ENCODE assay signal across 20 cellular contexts in the genomic region with DNA sequence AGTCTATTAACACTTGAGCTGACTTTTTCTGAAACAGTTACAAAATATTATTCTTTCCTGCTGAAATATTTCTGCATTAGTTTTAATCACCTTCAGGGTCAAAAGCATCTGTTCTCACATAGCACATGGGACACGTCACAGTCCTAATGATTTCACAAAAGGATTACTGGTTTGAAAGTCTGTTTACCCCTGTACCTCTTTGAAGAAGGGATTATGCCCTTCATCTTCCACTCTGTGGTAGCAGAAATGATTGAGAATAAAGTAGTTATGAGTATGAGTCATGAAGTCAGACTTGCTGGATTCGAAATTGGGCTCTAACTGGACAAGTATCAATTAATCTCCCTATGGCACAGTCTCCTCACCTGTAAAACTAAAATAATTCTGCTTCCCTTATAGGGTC.
A peak's percentile ranks its signal among the peaks of the same experiment; 100 is the strongest.
DNase-seq lines count a peak whose midpoint lies in the region; TF ChIP-seq lines count a peak whose summit lies in the region.
"Had no signal": no experiment of that assay in that cellular context is flagged by ENCODE, and none has a peak within 500 bp of the region (broad histone marks: within the 10 kb centered on the region; RNA-seq: fewer than 3 reads in every experiment).

No MANE protein-coding gene starts in this region.

- peak overlapping the region; percentile 34 for H3K27ac ChIP-seq in osteoblast (ENCODE audit: low read depth, low read length)
- H3K27ac ChIP-seq: HL-60 had no signal

- no peaks in the 10 kb centered on the region for H3K27me3 ChIP-seq in osteoblast (ENCODE audit: insufficient read depth, low read length)

- H3K9me3 ChIP-seq in osteoblast (ENCODE audit: low read depth, low read length) = no peaks in the 10 kb centered on the region

- H3K4me3 Mint-ChIP-seq in activated T-cell treated with anti-CD3 and anti-CD28 coated beads, Interleukin-2, amount 50 U/mL, for 24 hours = no peak overlapping the region
- H3K4me3 Mint-ChIP-seq: CD4-positive, alpha-beta T cell; HFFc6 had no signal

- no peaks in the 10 kb centered on the region for H3K9me3 Mint-ChIP-seq in activated T-cell treated with anti-CD3 and anti-CD28 coated beads, Interleukin-2, amount 50 U/mL, for 24 hours
- H3K9me3 Mint-ChIP-seq: CD4-positive, alpha-beta T cell; HFFc6 had no signal

- no peaks in the 10 kb centered on the region for H3K36me3 Mint-ChIP-seq in activated T-cell treated with anti-CD3 and anti-CD28 coated beads, Interleukin-2, amount 50 U/mL, for 24 hours (ENCODE audit: low read depth)

- peaks cover 41% of the 10 kb centered on the region for H3K4me1 ChIP-seq in osteoblast (ENCODE audit: insufficient read depth, low read length)

- DNase-seq in Daoy (ENCODE audit: low read depth) = peak; percentile 3
- peak; percentile 39 for DNase-seq in LHCN-M2 (ENCODE audit: low read depth)
- peak; percentile 56 for DNase-seq in SW480 (ENCODE audit: low spot score)
- DNase-seq in osteoblast (ENCODE audit: insufficient read length, low spot score, missing footprints) = no peak
- DNase-seq in HPDE6-E6E7 (ENCODE audit: extremely low spot score) = no peak
- DNase-seq in activated T-cell treated with anti-CD3 and anti-CD28 coated beads, Interleukin-2, amount 50 U/mL, for 24 hours = no peak
- DNase-seq in activated CD8-positive, alpha-beta memory T cell treated with anti-CD3 and anti-CD28 coated beads, Interleukin-2, amount 50 U/mL, for 4 hours = no peak
- DNase-seq in HK-2 (ENCODE audit: unreplicated experiment) = no peak
- DNase-seq: CD4-positive, alpha-beta T cell; GOT3; HFFc6; IMR-90; Karpas-422; MM.1S; NCI-H1092; NCI-H1436 treated with DMSO at 0.1 percent for 48 hours; NCI-H2029; NCI-H345; NCI-H526 treated with DMSO at 0.1 percent for 48 hours had no signal

- no peaks in the 10 kb centered on the region for H3K4me1 Mint-ChIP-seq in activated T-cell treated with anti-CD3 and anti-CD28 coated beads, Interleukin-2, amount 50 U/mL, for 24 hours (ENCODE audit: low read depth)

- H3K36me3 ChIP-seq in osteoblast (ENCODE audit: insufficient read depth, low read length) = no peaks in the 10 kb centered on the region

- H4K20me1 ChIP-seq in osteoblast (ENCODE audit: insufficient read depth, low read length) = peaks cover 11% of the 10 kb centered on the region

- H3K27ac Mint-ChIP-seq in activated T-cell treated with anti-CD3 and anti-CD28 coated beads, Interleukin-2, amount 50 U/mL, for 24 hours = no peak overlapping the region
- H3K27ac Mint-ChIP-seq: CD4-positive, alpha-beta T cell; HFFc6 had no signal

- H3K27me3 Mint-ChIP-seq in activated T-cell treated with anti-CD3 and anti-CD28 coated beads, Interleukin-2, amount 50 U/mL, for 24 hours = peaks cover 6% of the 10 kb centered on the region

- peaks cover 48% of the 10 kb centered on the region for H3K79me2 ChIP-seq in osteoblast (ENCODE audit: insufficient read depth, low read length)

- TF ChIP-seq CTCF in osteoblast (IDR thresholded peaks at IDR 0.05; ENCODE audit: extremely low read depth, low read depth, low read length) = no peak

- no peak overlapping the region for H3K4me3 ChIP-seq in osteoblast (ENCODE audit: insufficient read depth, low read length)

- no peak overlapping the region for H2AFZ ChIP-seq in osteoblast (ENCODE audit: low read length)

- H3K4me2 ChIP-seq in osteoblast (ENCODE audit: insufficient read depth, low read length) = no peak overlapping the region

Comparison
In these comparisons a context has a peak if more than half of its experiments do, and no peak if none do; other contexts are left out.
1. DNase-seq: peak in Daoy (single experiment), LHCN-M2 (single experiment) and SW480 (single experiment); none in osteoblast (single experiment), HPDE6-E6E7 (single experiment), activated T-cell treated with anti-CD3 and anti-CD28 coated beads, Interleukin-2, amount 50 U/mL, for 24 hours (single experiment), activated CD8-positive, alpha-beta memory T cell treated with anti-CD3 and anti-CD28 coated beads, Interleukin-2, amount 50 U/mL, for 4 hours (single experiment) and HK-2 (single experiment).